29 cellular contexts compared by ENCODE assay signal in the genomic region with DNA sequence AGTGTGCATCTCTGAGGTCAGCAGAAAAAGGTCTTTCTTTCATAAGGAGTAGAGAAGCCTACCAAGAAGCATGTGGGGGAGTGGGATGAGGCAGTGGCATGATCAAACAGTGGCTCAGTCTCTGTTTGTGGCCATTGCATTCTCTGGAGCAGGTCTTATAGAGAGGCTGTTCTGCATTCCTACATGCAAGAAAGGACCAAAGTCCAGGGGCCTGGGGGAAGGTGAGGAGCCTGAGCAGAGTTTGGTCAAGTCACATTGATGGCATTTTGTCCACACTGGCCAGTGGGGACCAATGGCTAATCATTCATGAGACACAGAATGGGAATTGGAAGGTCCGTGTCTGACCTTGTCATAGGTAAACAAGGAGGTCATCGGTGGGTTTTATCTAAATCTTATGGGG.
"Had no signal": no experiment of that assay in that cellular context is flagged by ENCODE, and none has a peak within 500 bp of the region (broad histone marks: within the 10 kb centered on the region; RNA-seq: fewer than 3 reads in every experiment).

No MANE protein-coding gene starts in this region.

- H3K79me2 ChIP-seq: parathyroid adenoma had no signal

- H3K36me3 ChIP-seq: ovary, right lobe of liver, sigmoid colon, stomach, thoracic aorta, thyroid gland, tibial nerve, upper lobe of right lung, uterus had no signal

- H3K27ac Mint-ChIP-seq: naive thymus-derived CD8-positive, alpha-beta T cell; natural killer cell treated with Interleukin-12 subunit alpha and Interleukin-12 subunit beta and Interleukin-15 and Interleukin-18, amount 100 ng/mL, for 72 hours; nephron progenitor cell; progenitor cell of endocrine pancreas; stimulated activated effector memory CD8-positive, alpha-beta T cell treated with anti-CD3 and anti-CD28 coated beads, Interleukin-12 subunit alpha, Interleukin-12 subunit beta, amount 100 ng/mL, for 72 hours; stimulated activated naive B cell treated with anti-CD40 and anti-IgM and Interleukin-4, amounts not matched to agents 10 μg/mL and 1 μg/mL and 100 μg/mL, for 72 hours; stimulated activated naive CD8-positive, alpha-beta T cell treated with anti-CD3 and anti-CD28 coated beads, Interleukin-15, Interleukin-2, amounts not matched to agents 100 ng/mL and 50 ng/mL, for 24 hours; type B pancreatic cell had no signal

- H3K27ac ChIP-seq: ovary, parathyroid adenoma, psoas muscle, right lobe of liver, sigmoid colon, stomach, thoracic aorta, thyroid gland, tibial nerve, upper lobe of right lung, uterus had no signal

- H3K9me3 Mint-ChIP-seq: stimulated activated effector memory CD8-positive, alpha-beta T cell treated with anti-CD3 and anti-CD28 coated beads, Interleukin-12 subunit alpha, Interleukin-12 subunit beta, amount 100 ng/mL, for 72 hours; stimulated activated naive CD8-positive, alpha-beta T cell treated with anti-CD3 and anti-CD28 coated beads, Interleukin-15, Interleukin-2, amounts not matched to agents 100 ng/mL and 50 ng/mL, for 24 hours; type B pancreatic cell had no signal

- DNase-seq: naive thymus-derived CD8-positive, alpha-beta T cell; nephron progenitor cell; occipital lobe; ovary; posterior cingulate gyrus; psoas muscle; right cardiac atrium; right lobe of liver; sigmoid colon; small intestine; stimulated activated CD4-positive, alpha-beta T cell treated with anti-CD3 and anti-CD28 coated beads, Interleukin-15, amount 100 ng/mL, for 24 hours; stimulated activated CD4-positive, alpha-beta T cell treated with anti-CD3 and anti-CD28 coated beads, Interleukin-2, amount 100 ng/mL, for 24 hours; stimulated activated CD4-positive, alpha-beta T cell treated with anti-CD3 and anti-CD28 coated beads, Interleukin-2, amount 100 ng/mL, for 48 hours; stimulated activated CD4-positive, alpha-beta T cell treated with anti-CD3 and anti-CD28 coated beads, Interleukin-4, amount 100 ng/mL, for 24 hours; stimulated activated naive B cell treated with anti-CD40 and anti-IgM and Interleukin-4, amounts not matched to agents 10 μg/mL and 1 μg/mL and 100 μg/mL, for 72 hours; stimulated activated naive CD4-positive, alpha-beta T cell treated with Interleukin-2 at 50 U/mL for 16 hours; stomach; thyroid gland; upper lobe of right lung; uterus had no signal

- H3K4me1 ChIP-seq: parathyroid adenoma, psoas muscle, right lobe of liver, sigmoid colon, thyroid gland, tibial nerve, upper lobe of right lung, uterus had no signal

- H3K9ac ChIP-seq: parathyroid adenoma had no signal

- ATAC-seq: naive thymus-derived CD8-positive, alpha-beta T cell; natural killer cell treated with Interleukin-12 subunit alpha and Interleukin-12 subunit beta and Interleukin-15 and Interleukin-18, amount 100 ng/mL, for 72 hours; psoas muscle; right cardiac atrium; right lobe of liver; stimulated activated effector memory CD8-positive, alpha-beta T cell treated with anti-CD3 and anti-CD28 coated beads, Interleukin-12 subunit alpha, Interleukin-12 subunit beta, amount 100 ng/mL, for 72 hours; stimulated activated naive B cell treated with anti-CD40 and anti-IgM and Interleukin-4, amounts not matched to agents 10 μg/mL and 1 μg/mL and 100 μg/mL, for 72 hours; upper lobe of right lung had no signal

- H3K4me3 ChIP-seq: ovary, psoas muscle, right lobe of liver, sigmoid colon, stomach, thoracic aorta, thyroid gland, tibial nerve, upper lobe of right lung, uterus had no signal

- H3K27me3 ChIP-seq: ovary, right lobe of liver, sigmoid colon, stomach, thyroid gland, tibial nerve, upper lobe of right lung, uterus had no signal

- H3K9me3 ChIP-seq: ovary, psoas muscle, right lobe of liver, sigmoid colon, stomach, thoracic aorta, thyroid gland, upper lobe of right lung, uterus had no signal

- H3K36me3 Mint-ChIP-seq: stimulated activated effector memory CD8-positive, alpha-beta T cell treated with anti-CD3 and anti-CD28 coated beads, Interleukin-12 subunit alpha, Interleukin-12 subunit beta, amount 100 ng/mL, for 72 hours; stimulated activated naive B cell treated with anti-CD40 and anti-IgM and Interleukin-4, amounts not matched to agents 10 μg/mL and 1 μg/mL and 100 μg/mL, for 72 hours; type B pancreatic cell had no signal

- H3K4me3 Mint-ChIP-seq: naive thymus-derived CD8-positive, alpha-beta T cell; natural killer cell treated with Interleukin-12 subunit alpha and Interleukin-12 subunit beta and Interleukin-15 and Interleukin-18, amount 100 ng/mL, for 72 hours; nephron progenitor cell; neural crest cell; stimulated activated effector memory CD8-positive, alpha-beta T cell treated with anti-CD3 and anti-CD28 coated beads, Interleukin-12 subunit alpha, Interleukin-12 subunit beta, amount 100 ng/mL, for 72 hours; stimulated activated naive B cell treated with anti-CD40 and anti-IgM and Interleukin-4, amounts not matched to agents 10 μg/mL and 1 μg/mL and 100 μg/mL, for 72 hours; stimulated activated naive CD8-positive, alpha-beta T cell treated with anti-CD3 and anti-CD28 coated beads, Interleukin-15, Interleukin-2, amounts not matched to agents 100 ng/mL and 50 ng/mL, for 24 hours; type B pancreatic cell had no signal

- H3K4me1 Mint-ChIP-seq: naive thymus-derived CD8-positive, alpha-beta T cell; nephron progenitor cell; neural crest cell; stimulated activated effector memory CD8-positive, alpha-beta T cell treated with anti-CD3 and anti-CD28 coated beads, Interleukin-12 subunit alpha, Interleukin-12 subunit beta, amount 100 ng/mL, for 72 hours; stimulated activated naive B cell treated with anti-CD40 and anti-IgM and Interleukin-4, amounts not matched to agents 10 μg/mL and 1 μg/mL and 100 μg/mL, for 72 hours had no signal

- H3K27me3 Mint-ChIP-seq: progenitor cell of endocrine pancreas, type B pancreatic cell had no signal

- H2AFZ ChIP-seq: parathyroid adenoma had no signal
